ENCODE assay signal across 8 cellular contexts in genomic region chr17:50372708-50373556, GRCh38. TPM values are rescaled to one million over a fixed set of nuclear protein-coding genes. Genes with fewer than 3 reads are reported as not detected.
A peak's percentile ranks its signal among the peaks of the same experiment; 100 is the strongest.
DNase-seq lines count a peak whose midpoint lies in the region; ATAC-seq and TF ChIP-seq lines count a peak whose summit lies in the region.

Gene EME1 (plus strand): TSS chr17:50373229. CDS start chr17:50375209, 1,980 bp downstream.
Gene MRPL27 (minus strand): TSS chr17:50373184. CDS start chr17:50373170, 14 bp downstream.

- no peak for TF ChIP-seq CTCF in VCaP (conservative IDR thresholded peaks at IDR 0.05)
- TF ChIP-seq CTCF in breast epithelium (IDR thresholded peaks at IDR 0.05), result no peak

- H3K9me3 ChIP-seq in breast epithelium, result no peaks in the 10 kb centered on the region

- H3K27ac ChIP-seq in VCaP, result peak within 1 kb of the TSS; percentile 97
- peak within 1 kb of the TSS; percentile 93 to 97 for H3K27ac ChIP-seq in breast epithelium

- TF ChIP-seq POLR2A in breast epithelium (IDR thresholded peaks at IDR 0.05), result peak; percentile 58

- H3K27me3 ChIP-seq in breast epithelium, result no peaks in the 10 kb centered on the region

- H3K4me1 ChIP-seq in breast epithelium, result peaks cover 4 to 14% of the 10 kb centered on the region in 2 donors

- intact Hi-C loops in breast epithelium (cut with DNase I; ENCODE audit: low total_unique reads), result no loop called here

- peaks cover 5% of the 10 kb centered on the region for H3K36me3 ChIP-seq in breast epithelium

- peak within 1 kb of the TSS; percentile 65 to 87 (median 79) for H3K4me3 ChIP-seq in breast epithelium

- DNase-seq in A172 (ENCODE audit: low spot score) (peak; percentile 91), NCI-H2171 treated with DMSO at 0.1 percent for 48 hours (lab: John Stamatoyannopoulos, UW) (peak; percentile 98), breast epithelium (ENCODE audit: low spot score in 2 of 2) (peak; percentile 76 to 78), iPS-NIHi7 (ENCODE audit: extremely low spot score) (peak; percentile 86), smooth muscle cell of the brain vasculature (ENCODE audit: low read depth, low spot score) (peak; percentile 60)

- peak; percentile 78 for ATAC-seq in GM18861 (IDR thresholded peaks at IDR 0.05; ENCODE audit: unreplicated experiment)
- peak; percentile 82 for ATAC-seq in HG03095 (IDR thresholded peaks at IDR 0.05; ENCODE audit: unreplicated experiment)

RNA-seq across cellular contexts. Expression of gene EME1, which starts in this region (rescaled TPM):
- 12.8 and 15.8 TPM in 2 replicates for total RNA-seq in A172 (2014; rRNA removed; shearing (Covaris generic))
- total RNA-seq in breast epithelium, result 1 to 10 TPM in 1 of 3 donors, under 1 TPM in 2; 0.29 to 2.0 (median 0.64) TPM

RNA-seq across cellular contexts. Expression of gene MRPL27, which starts in this region (rescaled TPM):
- total RNA-seq in A172 (2014; rRNA removed; shearing (Covaris generic)), result 109 and 138 TPM in 2 replicates
- total RNA-seq in breast epithelium, result 10 to 100 TPM; 46.0 to 64.9 (median 49.1) TPM

Comparison
In these comparisons a context has a peak if more than half of its experiments do, and no peak if none do; other contexts are left out.
1. Peak in every context shown above with its lines: DNase-seq, ATAC-seq, H3K4me3 ChIP-seq and H3K27ac ChIP-seq.